Comparison of ENCODE assay signal across 8 cellular contexts in the genomic region with DNA sequence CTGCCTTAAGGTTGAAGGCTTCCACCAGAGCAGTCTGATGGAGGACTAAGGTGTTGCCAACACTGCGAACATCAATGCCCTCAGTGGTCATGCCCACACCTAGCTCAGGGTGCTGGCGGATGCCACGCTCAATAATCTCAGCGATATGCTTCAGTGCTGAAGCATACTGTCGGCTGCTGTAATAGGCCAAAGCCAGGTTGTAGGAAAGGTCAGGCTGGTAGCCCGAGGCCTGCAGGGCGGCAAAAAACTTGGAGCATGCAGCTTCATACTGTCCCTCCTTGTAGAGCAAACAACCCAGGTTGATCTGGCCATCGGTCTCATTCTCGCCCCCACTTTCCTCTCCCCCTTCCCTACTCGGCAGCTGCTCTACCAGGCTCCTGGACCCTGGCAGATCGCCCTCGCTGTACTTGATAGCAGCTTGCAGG.
A peak's percentile ranks its signal among the peaks of the same experiment; 100 is the strongest.
DNase-seq lines count a peak whose midpoint lies in the region; ATAC-seq and TF ChIP-seq lines count a peak whose summit lies in the region.

No MANE protein-coding gene starts in this region.

- peak overlapping the region; percentile 87 to 99 (median 94) for H3K4me3 Mint-ChIP-seq in naive thymus-derived CD4-positive, alpha-beta T cell

- H3K36me3 Mint-ChIP-seq in naive thymus-derived CD4-positive, alpha-beta T cell, result peaks cover 0 to 4% (median 2%) of the 10 kb centered on the region in 5 donors

- H3K27ac ChIP-seq in OCI-LY7 (ENCODE audit: low read depth, low read length, poor library complexity, severe bottlenecking), result no peak overlapping the region
- H3K27ac ChIP-seq in naive thymus-derived CD4-positive, alpha-beta T cell (ENCODE audit: low read depth, low read length), result peak overlapping the region; percentile 100

- H3K4me1 ChIP-seq in OCI-LY7 (ENCODE audit: insufficient read depth, low read length, poor library complexity, severe bottlenecking), result peaks cover 9% of the 10 kb centered on the region
- H3K4me1 ChIP-seq in naive thymus-derived CD4-positive, alpha-beta T cell (ENCODE audit: control insufficient read depth in 2 of 2, insufficient read depth in 2 of 2, low read length in 2 of 2), result no peaks in the 10 kb centered on the region

- peaks cover 0 to 12% (median 4%) of the 10 kb centered on the region in 5 donors for H3K27me3 Mint-ChIP-seq in naive thymus-derived CD4-positive, alpha-beta T cell

- POLR2A ChIA-PET in OCI-LY7 (lab: Charles Lee), result interaction anchor here (0.8 to 1.8 kb wide), 2 partner anchors 11 to 263 kb away, joined by 3 to 9 read pairs; no protein-coding TSS in a partner anchor
- POLR2A ChIA-PET in naive thymus-derived CD4-positive, alpha-beta T cell (lab: Charles Lee), result interaction anchor here (0.6 to 1.3 kb wide), 2 partner anchors 64 to 288 kb away, joined by 3 to 4 read pairs; no protein-coding TSS in a partner anchor

- CTCF ChIA-PET in OCI-LY7 (lab: Charles Lee; ENCODE audit: unreplicated experiment), result no interaction called here
- CTCF ChIA-PET in naive thymus-derived CD4-positive, alpha-beta T cell (lab: Charles Lee), result interaction anchor here (0.7 kb wide), 1 partner anchor 287 kb away, joined by 3 read pairs; a partner anchor contains a TSS

- TF ChIP-seq CTCF in OCI-LY7 (conservative IDR thresholded peaks at IDR 0.05; ENCODE audit: low read length) (no peak), epithelial cell of esophagus (IDR thresholded peaks at IDR 0.05; ENCODE audit: insufficient read depth, low read depth, low read length, missing control alignments) (no peak)

- peak overlapping the region; percentile 78 for H3K4me2 ChIP-seq in OCI-LY7 (ENCODE audit: low read length)

- H3K27me3 ChIP-seq in naive thymus-derived CD4-positive, alpha-beta T cell (ENCODE audit: control insufficient read depth in 2 of 2, insufficient read depth in 2 of 2, low read length in 2 of 2), result no peaks in the 10 kb centered on the region

- H2AFZ ChIP-seq in OCI-LY7 (ENCODE audit: low read length), result peak overlapping the region; percentile 99

- intact Hi-C loops in OCI-LY7 (cut with micrococcal nuclease; ENCODE audit: unreplicated experiment), result loop anchor here (5.0 kb wide), 1 partner anchor 65 kb away; a partner anchor contains a TSS
- intact Hi-C loops in naive thymus-derived CD4-positive, alpha-beta T cell (cut with micrococcal nuclease), result loop anchor here (1.0 to 10.0 kb wide), 16 partner anchors 66 to 1549 kb away; a partner anchor contains a TSS

- peak; percentile 51 for DNase-seq in NCI-H1694 (lab: John Stamatoyannopoulos, UW)
- DNase-seq in NCI-H1694 treated with DMSO at 0.1 percent for 48 hours (lab: John Stamatoyannopoulos, UW), result no peak
- DNase-seq in OCI-LY7 (ENCODE audit: low spot score), result peak; percentile 5
- DNase-seq in epithelial cell of esophagus (ENCODE audit: low read depth), result no peak
- DNase-seq in naive thymus-derived CD4-positive, alpha-beta T cell, result no peak
- no peak for DNase-seq in left lobe of liver (ENCODE audit: low spot score)
- no peak for DNase-seq in activated CD8-positive, alpha-beta memory T cell treated with anti-CD3 and anti-CD28 coated beads, Interleukin-2, amount 50 U/mL, for 48 hours

- peaks cover 0 to 12% (median under 1%) of the 10 kb centered on the region in 11 donors for H3K9me3 Mint-ChIP-seq in naive thymus-derived CD4-positive, alpha-beta T cell

- H4K20me1 ChIP-seq in OCI-LY7 (ENCODE audit: insufficient read depth, low read length), result no peaks in the 10 kb centered on the region

- H3K79me2 ChIP-seq in OCI-LY7 (ENCODE audit: insufficient read depth, low read depth, low read length), result no peaks in the 10 kb centered on the region

- H3K4me3 ChIP-seq in OCI-LY7 (ENCODE audit: low read depth, low read length, poor library complexity, severe bottlenecking) (peak overlapping the region; percentile 75), epithelial cell of esophagus (ENCODE audit: low read length) (peak overlapping the region; percentile 93)
- H3K4me3 ChIP-seq in naive thymus-derived CD4-positive, alpha-beta T cell (ENCODE audit: low read length), result peak overlapping the region; percentile 89

- no peaks in the 10 kb centered on the region for H3K9me2 ChIP-seq in OCI-LY7 (ENCODE audit: insufficient read depth, low read length)

- no peaks in the 10 kb centered on the region for H3K36me3 ChIP-seq in OCI-LY7 (ENCODE audit: insufficient read depth, low read length)
- peaks cover 0 to 4% (median 0%) of the 10 kb centered on the region in 3 experiments for H3K36me3 ChIP-seq in naive thymus-derived CD4-positive, alpha-beta T cell (ENCODE audit: control insufficient read depth in 2 of 3, insufficient read depth in 3 of 3, low read length in 3 of 3)

- peak overlapping the region; percentile 98 to 100 (median 99) for H3K27ac Mint-ChIP-seq in naive thymus-derived CD4-positive, alpha-beta T cell

- H3K9me3 ChIP-seq in OCI-LY7 (ENCODE audit: low read length), result no peaks in the 10 kb centered on the region
- no peaks in the 10 kb centered on the region for H3K9me3 ChIP-seq in naive thymus-derived CD4-positive, alpha-beta T cell (ENCODE audit: control insufficient read depth in 2 of 3, low read length in 3 of 3)

- no peak for ATAC-seq in naive thymus-derived CD4-positive, alpha-beta T cell
- ATAC-seq in left lobe of liver (no peak), HG02840 (IDR thresholded peaks at IDR 0.05; ENCODE audit: low FRiP score, unreplicated experiment) (no peak)

- BruUV-seq in OCI-LY7 (replicated peaks; lab: Mats Ljungman, UMichigan), result no TSS peak

- H3K4me1 Mint-ChIP-seq in naive thymus-derived CD4-positive, alpha-beta T cell, result peaks cover 4 to 34% (median 14%) of the 10 kb centered on the region in 7 donors

Comparison
In these comparisons a context has a peak if more than half of its experiments do, and no peak if none do; other contexts are left out.
1. DNase-seq: peak in NCI-H1694 (single experiment) and OCI-LY7 (single experiment); none in NCI-H1694 treated with DMSO at 0.1 percent for 48 hours (single experiment), epithelial cell of esophagus (single experiment), naive thymus-derived CD4-positive, alpha-beta T cell (0 of 9), left lobe of liver (single experiment) and activated CD8-positive, alpha-beta memory T cell treated with anti-CD3 and anti-CD28 coated beads, Interleukin-2, amount 50 U/mL, for 48 hours (single experiment).
2. Peak in every context shown above with its lines, with median percentiles within 50 percentile points of each other: H3K4me3 ChIP-seq.